8 cellular contexts compared by ENCODE assay signal in the genomic region with DNA sequence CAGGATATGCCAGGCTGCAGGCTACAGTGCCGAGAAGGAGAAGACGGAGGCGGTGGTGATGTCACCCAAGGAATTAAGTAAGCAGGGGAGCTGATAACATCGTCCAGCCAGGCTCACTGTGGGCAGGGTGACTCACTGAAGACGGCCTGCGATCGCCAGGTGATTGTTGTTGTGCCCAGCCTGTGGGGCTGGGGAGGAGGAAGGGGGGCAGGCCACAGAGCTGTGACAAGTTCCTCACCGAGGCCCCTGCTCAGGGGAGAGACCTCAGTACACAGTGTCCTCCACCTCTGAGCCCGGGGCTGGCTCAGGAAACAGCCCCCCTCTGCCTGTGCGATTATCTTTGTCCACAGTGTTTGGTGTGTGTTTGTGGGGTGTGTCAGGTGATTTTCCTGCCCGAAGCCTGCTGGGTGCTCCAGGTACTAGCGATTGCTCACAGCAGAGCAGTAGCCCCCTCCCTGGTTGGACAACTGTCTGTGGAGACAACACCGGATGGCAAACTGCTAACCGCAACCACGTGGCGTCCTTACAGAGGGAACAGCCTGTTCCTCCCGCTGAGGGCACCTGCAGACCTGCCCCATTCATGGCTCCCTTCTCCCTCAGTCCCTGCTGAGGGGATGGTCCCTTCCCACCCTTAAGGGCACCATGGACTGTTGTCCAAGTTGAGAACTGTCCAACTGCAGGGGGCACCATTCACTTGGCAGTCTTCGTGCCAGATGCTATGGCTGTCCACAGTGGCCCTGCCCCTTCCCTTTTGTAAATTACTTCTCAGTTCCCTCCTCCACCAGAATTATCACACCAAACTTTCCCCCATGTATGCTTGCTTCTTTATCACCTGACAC.
DNase-seq lines count a peak whose midpoint lies in the region; ATAC-seq, FAIRE-seq and TF ChIP-seq lines count a peak whose summit lies in the region.

No MANE protein-coding gene starts in this region.

- H3K27me3 Mint-ChIP-seq in T-helper 17 cell, result no peaks in the 10 kb centered on the region

- H3K36me3 ChIP-seq in adrenal gland (replicated peaks in 1 of 2), result no peaks in the 10 kb centered on the region
- H3K36me3 ChIP-seq in small intestine (ENCODE audit: control insufficient read depth in 2 of 2, insufficient read depth in 2 of 2, low read length in 2 of 2), result no peaks in the 10 kb centered on the region

- H3K9me3 ChIP-seq in T-helper 17 cell (ENCODE audit: control insufficient read depth, low read length, poor library complexity, severe bottlenecking) (no peaks in the 10 kb centered on the region), adrenal gland (replicated peaks in 1 of 3) (no peaks in the 10 kb centered on the region), right cardiac atrium (ENCODE audit: control insufficient read depth, low read length) (no peaks in the 10 kb centered on the region), small intestine (ENCODE audit: control insufficient read depth, low read depth) (no peaks in the 10 kb centered on the region)

- H3K4me3 ChIP-seq in adrenal gland (no peak overlapping the region), right cardiac atrium (ENCODE audit: low read length) (no peak overlapping the region), small intestine (ENCODE audit: low read depth in 1 of 2, low read length in 2 of 2) (no peak overlapping the region)

- peaks cover 73% of the 10 kb centered on the region for H3K4me1 Mint-ChIP-seq in T-helper 17 cell

- FAIRE-seq in small intestine (lab: Jason Lieb, UNC), result no peak

- H3K4me1 ChIP-seq in adrenal gland (replicated peaks in 1 of 2), result peaks cover 10 to 54% of the 10 kb centered on the region in 2 donors
- H3K4me1 ChIP-seq in right cardiac atrium (ENCODE audit: control insufficient read depth, insufficient read depth, low read length), result peaks cover 14% of the 10 kb centered on the region
- H3K4me1 ChIP-seq in small intestine (ENCODE audit: control insufficient read depth in 2 of 2, insufficient read depth in 1 of 2, low read depth in 1 of 2, low read length in 1 of 2), result peaks cover 20 to 40% of the 10 kb centered on the region in 2 donors

- peak overlapping the region; percentile 99 for H3K27ac Mint-ChIP-seq in T-helper 17 cell

- no peaks in the 10 kb centered on the region for H3K27me3 ChIP-seq in adrenal gland
- H3K27me3 ChIP-seq in right cardiac atrium (ENCODE audit: control insufficient read depth, insufficient read depth), result no peaks in the 10 kb centered on the region
- no peaks in the 10 kb centered on the region for H3K27me3 ChIP-seq in small intestine (ENCODE audit: control insufficient read depth in 2 of 2, insufficient read depth in 2 of 2, low read length in 2 of 2)

- peak in 1 of 2 donors; percentile 12 for TF ChIP-seq POLR2A in adrenal gland (IDR thresholded peaks at IDR 0.05)

- DNase-seq in 8988T, result peak; percentile 80
- peak; percentile 79 for DNase-seq in HT-29 (ENCODE audit: low spot score)
- DNase-seq in T-helper 17 cell, result peak; percentile 56 to 75 (median 57)
- peak; percentile 77 to 94 (median 93) for DNase-seq in adrenal gland
- DNase-seq in right cardiac atrium, result peak; percentile 63 to 87 (median 78)
- DNase-seq in small intestine, result peak; percentile 95
- no peak for DNase-seq in NCI-H1417 treated with DMSO at 0.1 percent for 48 hours (lab: John Stamatoyannopoulos, UW)

- peak overlapping the region; percentile 26 to 88 (median 71) for H3K27ac ChIP-seq in adrenal gland
- peak overlapping the region; percentile 3 for H3K27ac ChIP-seq in right cardiac atrium (ENCODE audit: low read length)
- H3K27ac ChIP-seq in small intestine (ENCODE audit: low read depth in 1 of 2, low read length in 1 of 2), result peak overlapping the region; percentile 91 to 95

- H3K36me3 Mint-ChIP-seq in T-helper 17 cell (ENCODE audit: low read depth), result no peaks in the 10 kb centered on the region

- ATAC-seq in GM18867 (IDR thresholded peaks at IDR 0.05; ENCODE audit: unreplicated experiment), result peak; percentile 48
- ATAC-seq in T-helper 17 cell, result peak; percentile 50
- peak; percentile 42 to 58 for ATAC-seq in right cardiac atrium

- peak overlapping the region; percentile 84 for H3K4me3 Mint-ChIP-seq in T-helper 17 cell

- intact Hi-C loops in adrenal gland (cut with DNase I), result loop anchor here (5.0 to 10.0 kb wide), 2 partner anchors 94 to 96 kb away; a partner anchor contains a TSS
- intact Hi-C loops in right cardiac atrium (cut with DNase I), result loop anchor here in 3 of 4 donors (5.0 to 10.0 kb wide), 2 partner anchors 96 to 354 kb away; a partner anchor contains a TSS

- TF ChIP-seq CTCF in adrenal gland (IDR thresholded peaks at IDR 0.05), result peak in 5 of 6 experiments; percentile 42 to 69 (median 46)

- 35 to 44% (median 39%) methylated on average over 12 to 18 of the region's 18 CpGs for WGBS in adrenal gland, 4 donors
- 51% methylated on average over 18 of the region's 18 CpGs for WGBS in right cardiac atrium
- WGBS in small intestine, 3 donors, result 11 to 38% (median 16%) methylated on average over 17 to 18 of the region's 18 CpGs

Comparison
In these comparisons a context has a peak if more than half of its experiments do, and no peak if none do; other contexts are left out.
1. H3K27ac ChIP-seq: peak in every context shown above with its lines; median percentile 93 in small intestine; 71 in adrenal gland; 3 in right cardiac atrium.